Comparison of ENCODE assay signal across 11 cellular contexts in genomic region chr20:19094959-19095541, GRCh38.
"Had no signal": no experiment of that assay in that cellular context is flagged by ENCODE, and none has a peak within 500 bp of the region (broad histone marks: within the 10 kb centered on the region; RNA-seq: fewer than 3 reads in every experiment).

No MANE protein-coding gene starts in this region.

- DNase-seq: activated CD4-positive, alpha-beta memory T cell treated with anti-CD3 and anti-CD28 coated beads for 36 hours; activated gamma-delta T cell; activated T-cell treated with anti-CD3 and anti-CD28 coated beads, Interleukin-2, amount 50 U/mL, for 4 hours; nucleus accumbens; stimulated activated CD4-positive, alpha-beta T cell treated with anti-CD3 and anti-CD28 coated beads, Interleukin-2, amount 100 ng/mL, for 24 hours; stimulated activated naive CD4-positive, alpha-beta T cell; T-helper 9 cell had no signal

- H3K27me3 ChIP-seq: ascending aorta had no signal

- ATAC-seq: activated T-cell treated with anti-CD3 and anti-CD28 coated beads, Interleukin-2, amount 50 U/mL, for 4 hours; esophagus mucosa; natural killer cell treated with Interleukin-12 subunit alpha and Interleukin-12 subunit beta and Interleukin-15 and Interleukin-18, amount 100 ng/mL, for 72 hours; sciatic nerve had no signal

- H3K4me1 ChIP-seq: ascending aorta had no signal

- H3K4me3 ChIP-seq: ascending aorta had no signal

- H3K36me3 ChIP-seq: ascending aorta had no signal

- H3K9me3 ChIP-seq: ascending aorta had no signal

- H3K27ac ChIP-seq: ascending aorta had no signal
